9 cellular contexts compared by ENCODE assay signal in the genomic region with DNA sequence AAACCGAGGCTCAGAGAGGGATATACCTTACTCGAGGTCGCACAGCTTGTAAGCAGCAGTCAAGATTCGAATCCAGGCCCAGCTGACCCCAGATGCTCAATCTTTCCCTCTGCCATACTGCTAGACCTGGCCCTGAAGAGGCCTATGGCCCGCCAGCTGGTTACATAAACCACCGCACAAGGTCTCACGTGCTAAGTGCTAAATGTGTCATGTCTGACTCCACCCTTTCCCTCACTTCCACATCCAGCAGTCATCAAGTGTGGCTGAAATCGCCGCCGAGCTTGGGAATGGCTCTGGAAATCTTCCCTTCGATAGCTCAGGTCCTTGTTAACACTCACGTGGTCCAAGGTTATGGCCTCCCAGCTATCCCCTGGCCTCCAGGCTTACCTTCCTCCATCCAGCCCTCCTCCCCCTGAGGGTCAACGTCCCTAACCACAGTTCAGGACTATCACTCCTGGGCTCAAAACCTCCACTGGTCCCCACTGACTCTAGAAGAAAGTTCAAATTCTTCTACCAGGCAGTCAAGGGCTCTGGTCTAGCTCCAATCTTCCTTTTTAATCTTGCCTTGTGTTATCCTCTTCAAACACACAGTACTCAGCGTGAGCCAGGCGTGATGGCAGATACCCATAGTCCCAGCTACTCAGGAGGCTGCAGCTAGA. TPM values are rescaled to one million over a fixed set of nuclear protein-coding genes. Genes with fewer than 3 reads are reported as not detected.
DNase-seq lines count a peak whose midpoint lies in the region; ATAC-seq and TF ChIP-seq lines count a peak whose summit lies in the region.
"Had no signal": no experiment of that assay in that cellular context is flagged by ENCODE, and none has a peak within 500 bp of the region (broad histone marks: within the 10 kb centered on the region; RNA-seq: fewer than 3 reads in every experiment).

No MANE protein-coding gene starts in this region.

- no peak for DNase-seq in CD4-positive, alpha-beta T cell
- DNase-seq in T-cell (peak in 5 of 34 experiments; percentile 16 to 41 (median 27)), fibroblast of mammary gland (ENCODE audit: low read depth) (peak; percentile 74), trophoblast cell (peak in 1 of 2 donors; percentile 31), DMS53 (lab: John Stamatoyannopoulos, UW) (no peak), GM10266 (ENCODE audit: extremely low spot score) (no peak)
- no peak for DNase-seq in stimulated activated CD4-positive, alpha-beta T cell treated with anti-CD3 and anti-CD28 coated beads, Interleukin-4, amount 100 ng/mL, for 4 hours
- DNase-seq: activated T-cell treated with anti-CD3 and anti-CD28 coated beads, Interleukin-2, amount 50 U/mL, for 48 hours had no signal

- H3K79me2 ChIP-seq in trophoblast cell (ENCODE audit: control insufficient read depth, insufficient read depth, low read length, poor library complexity) = peaks cover 14% of the 10 kb centered on the region

- H4K12ac ChIP-seq in trophoblast cell (ENCODE audit: low read depth, low read length) = no peak overlapping the region

- H3K9me3 Mint-ChIP-seq in CD4-positive, alpha-beta T cell = no peaks in the 10 kb centered on the region
- H3K9me3 Mint-ChIP-seq in T-cell = no peaks in the 10 kb centered on the region

- no peak overlapping the region for H3K23ac ChIP-seq in trophoblast cell (ENCODE audit: low read length)

- peak overlapping the region; percentile 93 for H3K27ac Mint-ChIP-seq in CD4-positive, alpha-beta T cell
- H3K27ac Mint-ChIP-seq in T-cell = peak overlapping the region; percentile 89 to 96

- peak overlapping the region; percentile 19 for H3K4ac ChIP-seq in trophoblast cell (ENCODE audit: low read depth, low read length)

- no peak overlapping the region for H4K91ac ChIP-seq in trophoblast cell (ENCODE audit: low read depth, low read length)

- H3K4me2 ChIP-seq in trophoblast cell (ENCODE audit: low read length) = no peak overlapping the region

- H2BK5ac ChIP-seq in trophoblast cell (ENCODE audit: low read depth, low read length, poor library complexity) = no peak overlapping the region

- POLR2A ChIA-PET in CD4-positive, alpha-beta T cell (lab: Charles Lee) = interaction anchor here (1.0 to 7.2 kb wide), 6 partner anchors 10 to 108 kb away, joined by 4 to 137 read pairs (median 48); a partner anchor contains a TSS
- POLR2A ChIA-PET in T-cell (lab: Charles Lee) = interaction anchor here (0.5 to 0.8 kb wide), 4 partner anchors 11 to 93 kb away, joined by 3 to 5 read pairs (median 4); no protein-coding TSS in a partner anchor

- H3K27me3 Mint-ChIP-seq in CD4-positive, alpha-beta T cell = no peaks in the 10 kb centered on the region
- H3K27me3 Mint-ChIP-seq in T-cell = no peaks in the 10 kb centered on the region

- no peaks in the 10 kb centered on the region for H3K9me3 ChIP-seq in CD4-positive, alpha-beta T cell (ENCODE audit: control insufficient read depth, low read length)
- no peaks in the 10 kb centered on the region for H3K9me3 ChIP-seq in trophoblast cell (ENCODE audit: insufficient read depth, low read depth, low read length)

- WGBS in trophoblast cell (ENCODE audit: extremely low coverage, insufficient coverage, insufficient read length) = no CpG with 5 or more reads among the region's 15 CpGs

- intact Hi-C loops in CD4-positive, alpha-beta T cell (cut with DNase I, micrococcal nuclease) = loop anchor here in 1 of 2 experiments (2.0 kb wide), 1 partner anchor 15 kb away; no protein-coding TSS in a partner anchor

- no peak for TF ChIP-seq CTCF in CD4-positive, alpha-beta T cell (IDR thresholded peaks at IDR 0.05)
- TF ChIP-seq CTCF in fibroblast of mammary gland (conservative IDR thresholded peaks at IDR 0.05; ENCODE audit: control insufficient read depth, insufficient read depth, low read depth, low read length) (no peak), GM10266 (IDR thresholded peaks at IDR 0.05; ENCODE audit: control insufficient read depth, insufficient read depth, low read depth, missing control alignments) (no peak)

- no peak overlapping the region for H2BK120ac ChIP-seq in trophoblast cell (ENCODE audit: insufficient read depth, low read length, poor library complexity)

- H3K4me3 ChIP-seq in fibroblast of mammary gland (ENCODE audit: control insufficient read depth, low read depth, low read length) (no peak overlapping the region), trophoblast cell (ENCODE audit: low read depth, low read length) (no peak overlapping the region)

- peaks cover 20% of the 10 kb centered on the region for H3K36me3 Mint-ChIP-seq in CD4-positive, alpha-beta T cell (ENCODE audit: low read depth)
- H3K36me3 Mint-ChIP-seq in T-cell = no peaks in the 10 kb centered on the region

- no peak overlapping the region for H4K8ac ChIP-seq in trophoblast cell (ENCODE audit: low read depth, low read length)

- no peak overlapping the region for H3K14ac ChIP-seq in trophoblast cell (ENCODE audit: low read length)

- H2AK5ac ChIP-seq in trophoblast cell (ENCODE audit: low read length) = no peak overlapping the region

- no peak overlapping the region for H2BK12ac ChIP-seq in trophoblast cell (ENCODE audit: low read length)

- no peaks in the 10 kb centered on the region for H3K27me3 ChIP-seq in CD4-positive, alpha-beta T cell (ENCODE audit: control insufficient read depth, insufficient read depth, low read length)
- H3K27me3 ChIP-seq in trophoblast cell (ENCODE audit: insufficient read depth, low read length) = no peaks in the 10 kb centered on the region

- H3K4me1 ChIP-seq in trophoblast cell (ENCODE audit: control insufficient read depth in 1 of 2, insufficient read depth in 2 of 2, low read length in 2 of 2) = peaks cover 33 to 40% of the 10 kb centered on the region in 2 experiments

- H3K36me3 ChIP-seq in trophoblast cell (ENCODE audit: control insufficient read depth in 1 of 2, insufficient read depth in 2 of 2, low read length in 2 of 2) = peaks cover 0 to 2% of the 10 kb centered on the region in 2 experiments

- no peak overlapping the region for H3K9ac ChIP-seq in trophoblast cell (ENCODE audit: low read length)

- no peak overlapping the region for H3K18ac ChIP-seq in trophoblast cell (ENCODE audit: low read length)

- no peak for ATAC-seq in CD4-positive, alpha-beta T cell (ENCODE audit: poor library complexity)
- no peak for ATAC-seq in T-cell (replicated peaks in 1 of 4)
- ATAC-seq in GM21529 (IDR thresholded peaks at IDR 0.05; ENCODE audit: unreplicated experiment) = no peak

- H3K27ac ChIP-seq in CD4-positive, alpha-beta T cell (ENCODE audit: low read depth, low read length) = no peak overlapping the region
- no peak overlapping the region for H3K27ac ChIP-seq in trophoblast cell (ENCODE audit: low read depth, low read length)

- no peak overlapping the region for H2AFZ ChIP-seq in trophoblast cell (ENCODE audit: insufficient read depth, low read length, poor library complexity)

- CTCF ChIA-PET in CD4-positive, alpha-beta T cell (lab: Charles Lee) = interaction anchor here (1.1 to 3.1 kb wide), 3 partner anchors 39 to 120 kb away, joined by 3 to 23 read pairs (median 3); no protein-coding TSS in a partner anchor
- CTCF ChIA-PET in T-cell (lab: Charles Lee) = interaction anchor here (0.6 to 0.9 kb wide), 4 partner anchors 12 to 211 kb away, joined by 3 to 4 read pairs (median 3); a partner anchor contains a TSS

- peaks cover 19% of the 10 kb centered on the region for H3K79me1 ChIP-seq in trophoblast cell (ENCODE audit: low read length)

- H3K4me3 Mint-ChIP-seq in CD4-positive, alpha-beta T cell = peak overlapping the region; percentile 91
- peak overlapping the region in 2 of 3 donors; percentile 92 to 96 for H3K4me3 Mint-ChIP-seq in T-cell

- H3K4me1 Mint-ChIP-seq in CD4-positive, alpha-beta T cell (ENCODE audit: low read depth) = peaks cover 57% of the 10 kb centered on the region
- H3K4me1 Mint-ChIP-seq in T-cell = peaks cover 56 to 77% (median 76%) of the 10 kb centered on the region in 3 donors

RNA-seq across cellular contexts. Expression of a gene that starts 3.5 kb away (rescaled TPM):
- total RNA-seq in CD4-positive, alpha-beta T cell = 10 to 100 TPM; 55.1 to 55.6 TPM
- 10 to 100 TPM; 64.0 to 86.6 (median 82.7) TPM for total RNA-seq in T-cell
- 15.7 and 16.2 TPM in 2 replicates for polyA plus RNA-seq in trophoblast cell (2013)

RNA-seq across cellular contexts. Expression of a gene that starts 5.4 kb away (rescaled TPM):
- total RNA-seq in CD4-positive, alpha-beta T cell = under 1 TPM in 1 of 2 experiments, not detected in 1; 0.17 TPM
- total RNA-seq in T-cell = not detected
- not detected in 2 replicates for polyA plus RNA-seq in trophoblast cell (2013)

RNA-seq across cellular contexts. Expression of a gene that starts 8.3 kb away (rescaled TPM):
- total RNA-seq in CD4-positive, alpha-beta T cell = 100 to 1,000 TPM; 491 to 501 TPM
- total RNA-seq in T-cell = 100 to 1,000 TPM; 198 to 444 (median 212) TPM
- 70.0 and 71.9 TPM in 2 replicates for polyA plus RNA-seq in trophoblast cell (2013)

RNA-seq across cellular contexts. Expression of a gene that starts 31.0 kb away (rescaled TPM):
- total RNA-seq in CD4-positive, alpha-beta T cell = 1 to 10 TPM; 1.6 to 2.2 TPM
- total RNA-seq in T-cell = 10 to 100 TPM in 3 of 5 donors, 1 to 10 TPM in 2; 6.6 to 12.0 (median 11.0) TPM
- polyA plus RNA-seq in trophoblast cell (2013) = 12.8 and 13.9 TPM in 2 replicates

RNA-seq across cellular contexts. Expression of a gene that starts 36.6 kb away (rescaled TPM):
- 1 to 10 TPM; 1.5 to 1.7 TPM for total RNA-seq in CD4-positive, alpha-beta T cell
- total RNA-seq in T-cell = 1 to 10 TPM; 2.4 to 4.2 (median 3.3) TPM
- polyA plus RNA-seq in trophoblast cell (2013) = 6.4 and 6.9 TPM in 2 replicates
